ENCODE assay signal across 27 cellular contexts in the genomic region with DNA sequence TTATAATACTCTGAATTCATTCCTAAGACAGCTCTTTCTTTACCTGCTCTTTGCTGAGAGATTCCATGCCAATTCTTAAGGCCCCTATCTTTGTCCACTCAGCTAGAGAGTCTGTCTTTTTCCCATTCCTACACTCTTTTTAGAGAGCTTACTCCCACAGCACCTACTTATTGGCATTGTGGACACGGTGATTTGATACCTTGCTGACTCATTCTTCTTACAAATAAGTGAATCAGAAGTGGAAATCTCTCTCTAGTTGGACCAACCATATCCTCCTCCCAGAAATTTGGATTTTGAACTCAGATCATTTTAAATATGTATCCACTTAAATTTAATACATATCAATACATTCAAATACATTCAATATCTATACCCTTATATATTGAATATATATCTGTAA. TPM values are rescaled to one million over a fixed set of nuclear protein-coding genes. Genes with fewer than 3 reads are reported as not detected.
DNase-seq lines count a peak whose midpoint lies in the region; ATAC-seq, FAIRE-seq and TF ChIP-seq lines count a peak whose summit lies in the region.
"Had no signal": no experiment of that assay in that cellular context is flagged by ENCODE, and none has a peak within 500 bp of the region (broad histone marks: within the 10 kb centered on the region; RNA-seq: fewer than 3 reads in every experiment).

No MANE protein-coding gene starts in this region.

- H4K20me1 ChIP-seq in endothelial cell of umbilical vein (replicated peaks; ENCODE audit: control insufficient read depth, extremely low read depth, insufficient read depth, low read length), result no peaks in the 10 kb centered on the region
- H4K20me1 ChIP-seq: BLaER1 treated with 17β-estradiol and CSF1 and Interleukin-3, amounts not matched to agents 10 nM and 100 nM had no signal

- peaks cover 10% of the 10 kb centered on the region for H3K4me1 ChIP-seq in endothelial cell of umbilical vein (ENCODE audit: control insufficient read depth, extremely low read depth, insufficient read depth, low read length)
- H3K4me1 ChIP-seq: A549 had no signal

- CTCF ChIA-PET in endothelial cell of umbilical vein (lab: Charles Lee), result interaction anchor here (0.8 kb wide), 1 partner anchor 114 kb away, joined by 3 read pairs; no protein-coding TSS in a partner anchor

- peak overlapping the region; percentile 70 for H3K27ac Mint-ChIP-seq in progenitor cell of endocrine pancreas
- H3K27ac Mint-ChIP-seq: CD4-positive, alpha-beta T cell; H9; T-cell had no signal

- intact Hi-C loops in endothelial cell of umbilical vein (cut with micrococcal nuclease), result no loop called here

- H3K9me3 Mint-ChIP-seq in progenitor cell of endocrine pancreas (ENCODE audit: low read depth), result peaks cover 3% of the 10 kb centered on the region
- H3K9me3 Mint-ChIP-seq: CD4-positive, alpha-beta T cell; H9; T-cell had no signal

- no peak overlapping the region for H3K4me3 ChIP-seq in endothelial cell of umbilical vein (replicated peaks in 1 of 3; ENCODE audit: insufficient read depth in 1 of 3, low read depth in 1 of 3, low read length in 3 of 3)
- H3K4me3 ChIP-seq: A549; BLaER1 treated with 17β-estradiol and CSF1 and Interleukin-3, amounts not matched to agents 10 nM and 100 nM; PC-9 had no signal

- H3K27me3 Mint-ChIP-seq in progenitor cell of endocrine pancreas, result no peaks in the 10 kb centered on the region

- no peaks in the 10 kb centered on the region for H3K9me1 ChIP-seq in endothelial cell of umbilical vein (replicated peaks; ENCODE audit: control insufficient read depth, extremely low read depth, insufficient read depth, low read length)

- TF ChIP-seq CTCF in endothelial cell of umbilical vein (IDR thresholded peaks at IDR 0.05; ENCODE audit: extremely low read depth in 1 of 2, insufficient read depth in 1 of 2, low read depth in 1 of 2, low read length in 2 of 2), result no peak
- TF ChIP-seq CTCF in progenitor cell of endocrine pancreas (IDR thresholded peaks at IDR 0.05; ENCODE audit: unreplicated experiment), result no peak

- no peak for FAIRE-seq in endothelial cell of umbilical vein (lab: Jason Lieb, UNC)
- FAIRE-seq: A549 had no signal

- H3K36me3 ChIP-seq in endothelial cell of umbilical vein (ENCODE audit: control insufficient read depth in 2 of 2, extremely low read depth in 1 of 2, insufficient read depth in 2 of 2, low read length in 2 of 2), result no peaks in the 10 kb centered on the region
- H3K36me3 ChIP-seq: BLaER1 treated with 17β-estradiol and CSF1 and Interleukin-3, amounts not matched to agents 10 nM and 100 nM had no signal

- DNase-seq in ELR (ENCODE audit: low read depth), result peak; percentile 5
- DNase-seq in NCI-H82 treated with DMSO at 0.1 percent for 48 hours (lab: John Stamatoyannopoulos, UW; ENCODE audit: unreplicated experiment), result peak; percentile 8
- no peak for DNase-seq in endothelial cell of umbilical vein (ENCODE audit: low read depth, low spot score)
- DNase-seq in progenitor cell of endocrine pancreas (ENCODE audit: low spot score, unreplicated experiment), result no peak
- no peak for DNase-seq in activated CD4-positive, CD25-positive, alpha-beta regulatory T cell (lab: John Stamatoyannopoulos, UW)
- DNase-seq: AML-193; CD4-positive, alpha-beta T cell; COR-L47; DMS79; EL; H9; NCI-H1092 treated with DMSO at 0.1 percent for 48 hours; NCI-H1436; NCI-H187 treated with DMSO at 0.1 percent for 48 hours; NCI-H2171 treated with DMSO at 0.1 percent for 48 hours; NCI-H345; NCI-H510A treated with DMSO at 0.1 percent for 48 hours; NK-92 treated with Interleukin-12 subunit alpha and Interleukin-12 subunit beta, amount 100 ng/mL, for 24 hours; PC-9; SHP77; T-cell had no signal

- H3K36me3 Mint-ChIP-seq in progenitor cell of endocrine pancreas (ENCODE audit: insufficient read depth), result no peaks in the 10 kb centered on the region
- H3K36me3 Mint-ChIP-seq: T-cell had no signal

- H3K9me3 ChIP-seq in endothelial cell of umbilical vein (replicated peaks; ENCODE audit: control insufficient read depth, insufficient read depth, low read length), result no peaks in the 10 kb centered on the region
- H3K9me3 ChIP-seq: A549; BLaER1 treated with 17β-estradiol and CSF1 and Interleukin-3, amounts not matched to agents 10 nM and 100 nM had no signal

- no TSS peak for BruUV-seq in endothelial cell of umbilical vein (replicated peaks; lab: Mats Ljungman, UMichigan)

- H3K4me3 Mint-ChIP-seq in progenitor cell of endocrine pancreas (ENCODE audit: low read depth), result no peak overlapping the region
- H3K4me3 Mint-ChIP-seq: CD4-positive, alpha-beta T cell; H9; T-cell had no signal

- no peaks in the 10 kb centered on the region for H3K27me3 ChIP-seq in endothelial cell of umbilical vein (ENCODE audit: control insufficient read depth in 2 of 2, insufficient read depth in 2 of 2, low read length in 2 of 2)
- H3K27me3 ChIP-seq: BLaER1 treated with 17β-estradiol and CSF1 and Interleukin-3, amounts not matched to agents 10 nM and 100 nM had no signal

- H3K79me2 ChIP-seq in endothelial cell of umbilical vein (ENCODE audit: control insufficient read depth, insufficient read depth, low read length), result no peaks in the 10 kb centered on the region

- no peak for ATAC-seq in GM21576 (IDR thresholded peaks at IDR 0.05; ENCODE audit: unreplicated experiment)
- ATAC-seq in GM21423 (IDR thresholded peaks at IDR 0.05; ENCODE audit: unreplicated experiment), result no peak
- ATAC-seq: A549, T-cell had no signal

- no peak for TF ChIP-seq POLR2A in endothelial cell of umbilical vein (IDR thresholded peaks at IDR 0.05; ENCODE audit: low read depth, low read length)

- POLR2A ChIA-PET in endothelial cell of umbilical vein (lab: Charles Lee), result no interaction called here

- no peak overlapping the region for H2AFZ ChIP-seq in endothelial cell of umbilical vein (ENCODE audit: low read depth, low read length)
- H2AFZ ChIP-seq: PC-9 had no signal

- peaks cover 8% of the 10 kb centered on the region for H3K4me1 Mint-ChIP-seq in progenitor cell of endocrine pancreas (ENCODE audit: low read depth)
- H3K4me1 Mint-ChIP-seq: T-cell had no signal

- no peak overlapping the region for H3K27ac ChIP-seq in endothelial cell of umbilical vein (ENCODE audit: insufficient read depth, low read depth, low read length)
- H3K27ac ChIP-seq: A549; BLaER1 treated with 17β-estradiol and CSF1 and Interleukin-3, amounts not matched to agents 10 nM and 100 nM; PC-9 had no signal

- dilution Hi-C loops in endothelial cell of umbilical vein (cut with MboI; ENCODE audit: extremely low pct_ligation_motif_present, low sequenced_read_pairs), result no loop called here

- no peak overlapping the region for H3K9ac ChIP-seq in endothelial cell of umbilical vein (replicated peaks; ENCODE audit: extremely low read depth, insufficient read depth, low read length)
- H3K9ac ChIP-seq: BLaER1 treated with 17β-estradiol and CSF1 and Interleukin-3, amounts not matched to agents 10 nM and 100 nM had no signal

- H3K4me2 ChIP-seq in endothelial cell of umbilical vein (ENCODE audit: insufficient read depth, low read length), result no peak overlapping the region
- H3K4me2 ChIP-seq: A549; BLaER1 treated with 17β-estradiol and CSF1 and Interleukin-3, amounts not matched to agents 10 nM and 100 nM; PC-9 had no signal

TF ChIP-seq in endothelial cell of umbilical vein, 7 proteins besides CTCF, POLR2A, EP300 and RAD21:
- TF ChIP-seq JUN (IDR thresholded peaks at IDR 0.05; ENCODE audit: borderline replicate concordance, insufficient read depth, insufficient read length, low read depth), result no peak
- peak; percentile 11 for TF ChIP-seq FOS (IDR thresholded peaks at IDR 0.05; ENCODE audit: borderline replicate concordance, insufficient read depth, low read length)
- no peak for TF ChIP-seq MYC (IDR thresholded peaks at IDR 0.05; ENCODE audit: low read depth, low read length)

RNA-seq across cellular contexts. Expression of gene OR6M1, which starts 32.5 kb away (rescaled TPM):
- not detected in 2 replicates for total RNA-seq in endothelial cell of umbilical vein
- polyA plus RNA-seq in endothelial cell of umbilical vein, result not detected in 2 replicates
- not detected in 2 replicates for polyA plus RNA-seq in endothelial cell of umbilical vein (2011; cell fraction: cytosol; rRNA removed)
- not detected in 2 replicates for polyA plus RNA-seq in endothelial cell of umbilical vein (2011; cell fraction: nucleus; rRNA removed)
- polyA plus RNA-seq in endothelial cell of umbilical vein (2012), result not detected in 2 replicates
- not detected in 2 replicates for polyA minus RNA-seq in endothelial cell of umbilical vein
- not detected for polyA minus RNA-seq in endothelial cell of umbilical vein (2011; cell fraction: cytosol; rRNA and poly(A)+ RNA removed)
- polyA minus RNA-seq in endothelial cell of umbilical vein (2011; cell fraction: nucleus; rRNA and poly(A)+ RNA removed), result not detected in 2 replicates
- total RNA-seq in progenitor cell of endocrine pancreas, result not detected in 2 replicates
- total RNA-seq: CD4-positive, alpha-beta T cell; H9; PC-9; RPMI7951; SK-MEL-5; T-cell had no signal
- polyA plus RNA-seq: A549 had no signal

RNA-seq across cellular contexts. Expression of gene TMEM225, which starts 46.8 kb away (rescaled TPM):
- not detected in 2 replicates for total RNA-seq in endothelial cell of umbilical vein
- polyA plus RNA-seq in endothelial cell of umbilical vein, result not detected in 2 replicates
- polyA plus RNA-seq in endothelial cell of umbilical vein (2011; cell fraction: cytosol; rRNA removed), result not detected in 2 replicates
- not detected in 2 replicates for polyA plus RNA-seq in endothelial cell of umbilical vein (2011; cell fraction: nucleus; rRNA removed)
- polyA plus RNA-seq in endothelial cell of umbilical vein (2012), result not detected in 2 replicates
- not detected in 2 replicates for polyA minus RNA-seq in endothelial cell of umbilical vein
- not detected for polyA minus RNA-seq in endothelial cell of umbilical vein (2011; cell fraction: cytosol; rRNA and poly(A)+ RNA removed)
- not detected in 2 replicates for polyA minus RNA-seq in endothelial cell of umbilical vein (2011; cell fraction: nucleus; rRNA and poly(A)+ RNA removed)
- not detected in 2 replicates for total RNA-seq in progenitor cell of endocrine pancreas
- total RNA-seq: CD4-positive, alpha-beta T cell; H9; PC-9; RPMI7951; SK-MEL-5; T-cell had no signal
- polyA plus RNA-seq: A549 had no signal

Comparison
In these comparisons a context has a peak if more than half of its experiments do, and no peak if none do; other contexts are left out.
1. DNase-seq: peak in ELR (single experiment) and NCI-H82 treated with DMSO at 0.1 percent for 48 hours (single experiment); none in endothelial cell of umbilical vein (single experiment), progenitor cell of endocrine pancreas (single experiment) and activated CD4-positive, CD25-positive, alpha-beta regulatory T cell (0 of 4).